1 cellular context compared by ENCODE assay signal in the genomic region with DNA sequence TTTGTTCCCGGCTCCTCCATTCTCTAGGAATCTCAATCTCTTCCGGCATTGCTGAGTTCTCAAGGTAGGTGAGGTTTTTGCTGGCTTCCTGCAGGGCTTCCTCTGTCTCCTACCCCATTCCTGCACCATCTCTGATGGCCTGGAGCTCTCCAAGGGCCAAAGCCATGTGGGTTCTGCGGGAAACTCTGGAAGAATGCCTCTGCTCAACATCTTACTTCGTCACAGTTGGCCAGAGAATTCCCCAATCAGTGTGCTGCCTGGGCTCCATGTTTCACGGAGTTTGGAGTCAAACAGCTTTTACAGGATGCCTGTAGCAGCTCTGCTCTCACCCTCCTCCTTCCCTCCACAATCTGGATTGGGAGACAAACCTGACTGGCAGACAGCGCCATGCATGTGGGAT.
TF ChIP-seq lines count a peak whose summit lies in the region.

No MANE protein-coding gene starts in this region.

TF ChIP-seq in H1, 55 proteins besides CTCF, POLR2A, EP300 and RAD21:
- no peak for TF ChIP-seq ATF3 (IDR thresholded peaks at IDR 0.05; ENCODE audit: insufficient read depth, low read depth, low read length)
- no peak for TF ChIP-seq BRCA1 (IDR thresholded peaks at IDR 0.05; ENCODE audit: low read depth, low read length)
- TF ChIP-seq GTF2F1 (IDR thresholded peaks at IDR 0.05; ENCODE audit: borderline replicate concordance, low read depth, low read length), result no peak
- TF ChIP-seq SUZ12 (IDR thresholded peaks at IDR 0.05; ENCODE audit: low read length), result no peak
- no peak for TF ChIP-seq SAP30 (IDR thresholded peaks at IDR 0.05; ENCODE audit: insufficient read depth, insufficient replicate concordance, low read length)
- no peak for TF ChIP-seq CTBP2 (IDR thresholded peaks at IDR 0.05; ENCODE audit: borderline replicate concordance, insufficient read depth, insufficient read length, low read length)
- TF ChIP-seq SIN3A (conservative IDR thresholded peaks at IDR 0.05 in 1 of 2, IDR thresholded peaks at IDR 0.05 in 1 of 2; ENCODE audit: low read depth in 1 of 2, low read length in 2 of 2), result no peak
